ENCODE assay signal across 20 cellular contexts in the genomic region with DNA sequence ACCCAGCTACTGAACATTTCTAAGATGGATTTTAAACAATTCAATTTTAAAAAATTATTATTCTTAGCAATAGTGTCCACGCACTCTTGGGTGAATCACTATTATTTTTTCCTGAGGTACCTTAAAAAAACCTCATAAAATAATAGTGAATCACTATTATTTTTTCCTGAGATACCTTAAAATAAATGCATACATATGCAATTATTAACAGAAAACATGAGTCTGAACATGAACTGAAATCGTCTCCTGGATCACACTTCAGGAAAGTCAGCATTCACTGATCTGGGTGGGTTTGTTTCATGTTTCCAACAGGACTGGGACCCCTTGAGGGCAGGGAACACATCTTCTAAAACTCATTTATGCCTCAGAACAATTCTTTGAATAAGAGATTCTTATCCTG.
DNase-seq lines count a peak whose midpoint lies in the region; ATAC-seq, FAIRE-seq and TF ChIP-seq lines count a peak whose summit lies in the region.
"Had no signal": no experiment of that assay in that cellular context is flagged by ENCODE, and none has a peak within 500 bp of the region (broad histone marks: within the 10 kb centered on the region; RNA-seq: fewer than 3 reads in every experiment).

No MANE protein-coding gene starts in this region.

- H2BK5ac ChIP-seq in mesenchymal stem cell (ENCODE audit: low read depth, low read length, poor library complexity, severe bottlenecking): no peak overlapping the region

- H2AFZ ChIP-seq in HepG2 (ENCODE audit: low read length): no peak overlapping the region
- H2AFZ ChIP-seq in K562 (ENCODE audit: low read depth, low read length): no peak overlapping the region
- no peak overlapping the region for H2AFZ ChIP-seq in mesenchymal stem cell (ENCODE audit: low read depth, low read length)

- H3K9me3 ChIP-seq in HepG2 (ENCODE audit: low read length) (no peaks in the 10 kb centered on the region), right lobe of liver (no peaks in the 10 kb centered on the region), K562 (replicated peaks; ENCODE audit: control insufficient read depth, insufficient read depth, low read depth, low read length) (no peaks in the 10 kb centered on the region), mesenchymal stem cell (ENCODE audit: control insufficient read depth, low read length) (peaks cover 4% of the 10 kb centered on the region)
- H3K9me3 ChIP-seq: BLaER1 treated with 17β-estradiol and CSF1 and Interleukin-3, amounts not matched to agents 10 nM and 100 nM; Caco-2 had no signal

- H4K20me1 ChIP-seq in HepG2 (ENCODE audit: insufficient read depth, low read length) (no peaks in the 10 kb centered on the region), K562 (replicated peaks; ENCODE audit: control insufficient read depth, insufficient read depth, low read length) (no peaks in the 10 kb centered on the region)
- H4K20me1 ChIP-seq: BLaER1 treated with 17β-estradiol and CSF1 and Interleukin-3, amounts not matched to agents 10 nM and 100 nM had no signal

- CTCF ChIA-PET in HepG2 (lab: Yijun Ruan, JAX; ENCODE audit: low intra/inter-chr PET ratio, low total read pairs): no interaction called here
- CTCF ChIA-PET in K562 (lab: Yijun Ruan, JAX; ENCODE audit: low intra/inter-chr PET ratio): no interaction called here

- H3K9ac ChIP-seq in HepG2 (ENCODE audit: insufficient read depth, low read depth, low read length): no peak overlapping the region
- no peak overlapping the region for H3K9ac ChIP-seq in K562 (ENCODE audit: insufficient read depth in 1 of 2, low read depth in 2 of 2, low read length in 2 of 2)
- H3K9ac ChIP-seq in mesenchymal stem cell (ENCODE audit: low read length): no peak overlapping the region
- H3K9ac ChIP-seq: BLaER1 treated with 17β-estradiol and CSF1 and Interleukin-3, amounts not matched to agents 10 nM and 100 nM had no signal

- H3K4ac ChIP-seq in mesenchymal stem cell (ENCODE audit: low read depth in 1 of 2, low read length in 2 of 2): no peak overlapping the region

- TF ChIP-seq CTCF in HepG2 (CRISPR knock-in tag; IDR thresholded peaks at IDR 0.05): no peak
- no peak for TF ChIP-seq CTCF in right lobe of liver (IDR thresholded peaks at IDR 0.05)
- TF ChIP-seq CTCF in K562 (IDR thresholded peaks at IDR 0.05 in 2 of 3, conservative IDR thresholded peaks at IDR 0.05 in 1 of 3; ENCODE audit: insufficient read depth in 2 of 3, low read depth in 1 of 3, low read length in 3 of 3): no peak

- H3K79me1 ChIP-seq in mesenchymal stem cell (replicated peaks; ENCODE audit: low read length, poor library complexity, severe bottlenecking): no peaks in the 10 kb centered on the region

- no peak for ATAC-seq in HepG2
- ATAC-seq in right lobe of liver: no peak
- no peak for ATAC-seq in K562
- ATAC-seq: CD8-positive, alpha-beta T cell had no signal

- in situ Hi-C loops in HepG2 (cut with HindIII; ENCODE audit: extremely low pct_ligation_motif_present, low pct_unique_long_range_greater_than_20kb) (no loop called here), K562 (cut with MboI) (no loop called here)

- no peak overlapping the region for H2AK5ac ChIP-seq in mesenchymal stem cell (ENCODE audit: low read length, severe bottlenecking)

- no peak overlapping the region for H2BK12ac ChIP-seq in mesenchymal stem cell (ENCODE audit: low read length in 2 of 2)

- H3K9me1 ChIP-seq in K562 (ENCODE audit: control insufficient read depth, insufficient read depth, low read length): no peaks in the 10 kb centered on the region

- no peak for DNase-seq in HepG2 (ENCODE audit: low spot score)
- DNase-seq in right lobe of liver: no peak
- DNase-seq in K562 (ENCODE audit: extremely low read depth in 1 of 4, low spot score in 3 of 4): no peak
- DNase-seq in mesenchymal stem cell: no peak
- DNase-seq in NCI-H345 (lab: John Stamatoyannopoulos, UW): no peak
- DNase-seq: 8988T; AML-193; Caco-2; Calu3; CD4-positive, alpha-beta T cell; CD8-positive, alpha-beta T cell; DMS79 treated with DMSO at 0.1 percent for 48 hours; GF-D8 had no signal

- TF ChIP-seq EP300 in HepG2 (IDR thresholded peaks at IDR 0.05; ENCODE audit: low read depth in 2 of 2, low read length in 2 of 2) (no peak), HepG2 (CRISPR knock-in tag; IDR thresholded peaks at IDR 0.05; ENCODE audit: borderline replicate concordance) (no peak), K562 (IDR thresholded peaks at IDR 0.05; ENCODE audit: low read length) (no peak)

- H3K4me1 ChIP-seq in HepG2 (ENCODE audit: insufficient read depth, low read length) (no peaks in the 10 kb centered on the region), right lobe of liver (no peaks in the 10 kb centered on the region), K562 (replicated peaks in 1 of 2; ENCODE audit: control insufficient read depth in 2 of 2, insufficient read depth in 2 of 2, low read length in 2 of 2) (peaks cover 4 to 9% of the 10 kb centered on the region in 2 experiments; a peak in 3 of 5 replicates), mesenchymal stem cell (ENCODE audit: control insufficient read depth, insufficient read depth, low read depth, low read length) (no peaks in the 10 kb centered on the region)
- H3K4me1 ChIP-seq: Caco-2 had no signal

- no TSS peak for BruUV-seq in HepG2 (replicated peaks; lab: Mats Ljungman, UMichigan)
- no TSS peak for BruUV-seq in K562 (replicated peaks; lab: Mats Ljungman, UMichigan)

- H3K4me3 ChIP-seq in HepG2 (replicated peaks in 1 of 3; ENCODE audit: insufficient read depth in 1 of 3, low read depth in 2 of 3, low read length in 3 of 3) (no peak overlapping the region), right lobe of liver (no peak overlapping the region), K562 (no peak overlapping the region), mesenchymal stem cell (ENCODE audit: insufficient read depth in 1 of 2, low read depth in 1 of 2, low read length in 2 of 2) (no peak overlapping the region)
- H3K4me3 ChIP-seq: BLaER1 treated with 17β-estradiol and CSF1 and Interleukin-3, amounts not matched to agents 10 nM and 100 nM had no signal

- FAIRE-seq in HepG2 (lab: Jason Lieb, UNC) (no peak), K562 (lab: Jason Lieb, UNC) (no peak)
- FAIRE-seq: A204.1, D721Med, G401.6, GM12891, GM19239 had no signal

- H3K36me3 ChIP-seq in HepG2 (replicated peaks in 1 of 2; ENCODE audit: control insufficient read depth in 1 of 2, insufficient read depth in 2 of 2, low read length in 2 of 2): no peaks in the 10 kb centered on the region
- no peaks in the 10 kb centered on the region for H3K36me3 ChIP-seq in right lobe of liver
- H3K36me3 ChIP-seq in K562 (ENCODE audit: control insufficient read depth, insufficient read depth, low read length): no peaks in the 10 kb centered on the region
- H3K36me3 ChIP-seq in mesenchymal stem cell (ENCODE audit: control insufficient read depth in 1 of 2, insufficient read depth in 2 of 2, low read depth in 1 of 2, low read length in 2 of 2): no peaks in the 10 kb centered on the region
- H3K36me3 ChIP-seq: BLaER1 treated with 17β-estradiol and CSF1 and Interleukin-3, amounts not matched to agents 10 nM and 100 nM had no signal

- no peak overlapping the region for H4K8ac ChIP-seq in mesenchymal stem cell (ENCODE audit: low read length)

- H3K18ac ChIP-seq in mesenchymal stem cell (ENCODE audit: low read depth in 1 of 2, low read length in 2 of 2): no peak overlapping the region

- intact Hi-C loops in HepG2 (cut with micrococcal nuclease; ENCODE audit: unreplicated experiment) (no loop called here), right lobe of liver (cut with DNase I) (no loop called here), K562 (cut with micrococcal nuclease) (no loop called here)

- no peak overlapping the region for H3K14ac ChIP-seq in mesenchymal stem cell (ENCODE audit: low read length in 2 of 2)

- H3K27ac ChIP-seq in HepG2 (ENCODE audit: extremely low read length, insufficient read depth, low read length) (no peak overlapping the region), right lobe of liver (no peak overlapping the region), K562 (ENCODE audit: extremely low read depth, low read depth, low read length) (no peak overlapping the region), mesenchymal stem cell (ENCODE audit: low read length, poor library complexity, severe bottlenecking) (no peak overlapping the region)
- H3K27ac ChIP-seq: C4-2B had no signal

- H3K23ac ChIP-seq in mesenchymal stem cell (ENCODE audit: low read length in 2 of 2): no peak overlapping the region

- no peak overlapping the region for H2BK120ac ChIP-seq in mesenchymal stem cell (ENCODE audit: low read depth, low read length)

- peaks cover 1 to 11% of the 10 kb centered on the region in 2 experiments; a peak in 2 of 5 replicates for H3K27me3 ChIP-seq in HepG2 (ENCODE audit: control insufficient read depth in 1 of 2, insufficient read depth in 2 of 2, low read length in 2 of 2)
- H3K27me3 ChIP-seq in right lobe of liver: no peaks in the 10 kb centered on the region
- H3K27me3 ChIP-seq in K562 (ENCODE audit: control insufficient read depth in 2 of 2, insufficient read depth in 2 of 2, low read length in 2 of 2): peaks cover 5 to 18% of the 10 kb centered on the region in 2 experiments; a peak in 3 of 5 replicates
- peaks cover 0 to 30% of the 10 kb centered on the region in 2 experiments for H3K27me3 ChIP-seq in mesenchymal stem cell (ENCODE audit: control insufficient read depth in 1 of 2, insufficient read depth in 1 of 2, low read length in 2 of 2)
- H3K27me3 ChIP-seq: BLaER1 treated with 17β-estradiol and CSF1 and Interleukin-3, amounts not matched to agents 10 nM and 100 nM had no signal

- TF ChIP-seq RAD21 in HepG2 (CRISPR knock-in tag; IDR thresholded peaks at IDR 0.05) (no peak), K562 (CRISPR knock-in tag; conservative IDR thresholded peaks at IDR 0.05 in 1 of 2, IDR thresholded peaks at IDR 0.05 in 1 of 2) (no peak)

- no peaks in the 10 kb centered on the region for H3K79me2 ChIP-seq in HepG2 (ENCODE audit: insufficient read depth, low read length)
- no peaks in the 10 kb centered on the region for H3K79me2 ChIP-seq in K562 (ENCODE audit: control insufficient read depth, insufficient read depth, low read length)

- H2BK15ac ChIP-seq in mesenchymal stem cell (ENCODE audit: low read depth, poor library complexity, severe bottlenecking): no peak overlapping the region

- no peak overlapping the region for H4K91ac ChIP-seq in mesenchymal stem cell (ENCODE audit: low read length)

- 19% methylated on average over 2 of the region's 2 CpGs for WGBS in HepG2 (ENCODE audit: low lambda C conversion rate)
- 83% methylated on average over 2 of the region's 2 CpGs for WGBS in right lobe of liver (ENCODE audit: insufficient coverage, low coverage, low lambda C conversion rate, missing lambda C conversion rate)
- WGBS in K562 (ENCODE audit: insufficient coverage, low coverage, missing lambda C conversion rate): 12% methylated on average over 2 of the region's 2 CpGs
- WGBS in mesenchymal stem cell: 88% methylated on average over 1 of the region's 2 CpGs

- H3K4me2 ChIP-seq in HepG2 (ENCODE audit: low read depth, low read length): no peak overlapping the region
- H3K4me2 ChIP-seq in K562 (ENCODE audit: insufficient read depth, low read length): peak overlapping the region; percentile 20; the same call in 1 of the 2 replicates
- no peak overlapping the region for H3K4me2 ChIP-seq in mesenchymal stem cell (ENCODE audit: low read length, poor library complexity, severe bottlenecking)

- POLR2A ChIA-PET in HepG2 (lab: Yijun Ruan, JAX) (no interaction called here), K562 (lab: Yijun Ruan, JAX) (interaction anchor here (0.5 to 1.1 kb wide), 2 partner anchors 27 to 912 kb away, joined by 3 read pairs; no protein-coding TSS in a partner anchor)

- TF ChIP-seq POLR2A in HepG2 (IDR thresholded peaks at IDR 0.05; ENCODE audit: insufficient read depth in 1 of 2, low read depth in 2 of 2, low read length in 2 of 2) (no peak), right lobe of liver (IDR thresholded peaks at IDR 0.05) (no peak), K562 (conservative IDR thresholded peaks at IDR 0.05) (no peak)
